In genomic region chr19:1355974-1356865, GRCh38 we compare ENCODE assay signal across 7 cellular contexts. TPM values are rescaled to one million over a fixed set of nuclear protein-coding genes. Genes with fewer than 3 reads are reported as not detected.
A peak's percentile ranks its signal among the peaks of the same experiment; 100 is the strongest.
DNase-seq lines count a peak whose midpoint lies in the region; ATAC-seq and TF ChIP-seq lines count a peak whose summit lies in the region.

No MANE protein-coding gene starts in this region.

- ATAC-seq in activated naive CD4-positive, alpha-beta T cell treated with anti-CD3 and anti-CD28 coated beads, Interleukin-2, amount 50 U/mL, for 72 hours: no peak

- H3K4me3 ChIP-seq in iPS-20b (ENCODE audit: low read length) (peak overlapping the region; percentile 76), subcutaneous abdominal adipose tissue (ENCODE audit: low read depth in 1 of 5, low read length in 5 of 5) (peak overlapping the region; percentile 73 to 87 (median 82))

- no peak for DNase-seq in HFFc6
- DNase-seq in activated naive CD4-positive, alpha-beta T cell treated with anti-CD3 and anti-CD28 coated beads, Interleukin-2, amount 50 U/mL, for 72 hours (ENCODE audit: low spot score in 2 of 2): no peak
- no peak for DNase-seq in D341Med (ENCODE audit: low spot score)
- DNase-seq in GM19240 (ENCODE audit: insufficient read length, low spot score): no peak
- DNase-seq in NCI-H82 (lab: John Stamatoyannopoulos, UW): no peak

- H3K27ac ChIP-seq in iPS-20b (ENCODE audit: low read length) (no peak overlapping the region), subcutaneous abdominal adipose tissue (ENCODE audit: low read depth, low read length) (peak overlapping the region; percentile 92)

- H3K4me1 Mint-ChIP-seq in HFFc6 (ENCODE audit: low read depth): peaks cover 38% of the 10 kb centered on the region

- no peaks in the 10 kb centered on the region for H3K27me3 ChIP-seq in iPS-20b (ENCODE audit: insufficient read depth, low read length)
- H3K27me3 ChIP-seq in subcutaneous abdominal adipose tissue (ENCODE audit: control insufficient read depth in 5 of 5, insufficient read depth in 4 of 5, low read length in 5 of 5): no peaks in the 10 kb centered on the region

- peaks cover 14% of the 10 kb centered on the region for H3K36me3 Mint-ChIP-seq in HFFc6 (ENCODE audit: low read depth)
- peaks cover 18 to 21% of the 10 kb centered on the region in 2 donors for H3K36me3 Mint-ChIP-seq in activated naive CD4-positive, alpha-beta T cell treated with anti-CD3 and anti-CD28 coated beads, Interleukin-2, amount 50 U/mL, for 72 hours

- H3K4me1 ChIP-seq in iPS-20b (ENCODE audit: insufficient read depth, low read length) (peaks cover 31% of the 10 kb centered on the region), subcutaneous abdominal adipose tissue (ENCODE audit: control insufficient read depth in 5 of 5, insufficient read depth in 5 of 5, low read length in 5 of 5) (peaks cover 8 to 45% (median 40%) of the 10 kb centered on the region in 5 donors)

- peak overlapping the region; percentile 75 for H3K27ac Mint-ChIP-seq in HFFc6
- peak overlapping the region; percentile 81 to 93 for H3K27ac Mint-ChIP-seq in activated naive CD4-positive, alpha-beta T cell treated with anti-CD3 and anti-CD28 coated beads, Interleukin-2, amount 50 U/mL, for 72 hours

- no peaks in the 10 kb centered on the region; the same call in 1 of the 2 replicates for H3K27me3 Mint-ChIP-seq in HFFc6 (ENCODE audit: insufficient read depth)

- H3K9ac ChIP-seq in iPS-20b (ENCODE audit: low read depth, low read length) (peak overlapping the region; percentile 81; the same call in 1 of the 2 replicates), subcutaneous abdominal adipose tissue (ENCODE audit: low read length in 5 of 5) (peak overlapping the region; percentile 55 to 86 (median 77))

- no peaks in the 10 kb centered on the region for H3K9me3 Mint-ChIP-seq in HFFc6
- H3K9me3 Mint-ChIP-seq in activated naive CD4-positive, alpha-beta T cell treated with anti-CD3 and anti-CD28 coated beads, Interleukin-2, amount 50 U/mL, for 72 hours: no peaks in the 10 kb centered on the region

- peak overlapping the region; percentile 94 for H3K4me3 Mint-ChIP-seq in HFFc6

- H3K9me3 ChIP-seq in iPS-20b (ENCODE audit: insufficient read depth, low read depth, low read length) (no peaks in the 10 kb centered on the region), subcutaneous abdominal adipose tissue (ENCODE audit: control insufficient read depth in 5 of 5, low read length in 5 of 5) (no peaks in the 10 kb centered on the region)

- TF ChIP-seq CTCF in HFFc6 (IDR thresholded peaks at IDR 0.05): no peak

- H3K36me3 ChIP-seq in iPS-20b (ENCODE audit: insufficient read depth, low read depth, low read length) (peaks cover 46% of the 10 kb centered on the region), subcutaneous abdominal adipose tissue (ENCODE audit: control insufficient read depth in 5 of 5, insufficient read depth in 5 of 5, low read length in 5 of 5) (peaks cover 2 to 34% (median 30%) of the 10 kb centered on the region in 5 donors)

RNA-seq across cellular contexts. Expression of gene NDUFS7, which starts 27.5 kb away (rescaled TPM):
- total RNA-seq in HFFc6 (2021; fragmentation: NEBNext Ultra II Directional; extraction: Animal tissue kit (Norgen Biotek cat#: 25700)): 100 to 1,000 TPM in 2 of 6 experiments, 10 to 100 TPM in 4; 91.9 to 105 (median 97.6) TPM
- total RNA-seq in activated naive CD4-positive, alpha-beta T cell treated with anti-CD3 and anti-CD28 coated beads, Interleukin-2, amount 50 U/mL, for 72 hours: 100 to 1,000 TPM in 1 of 2 donors, 10 to 100 TPM in 1; 89.4 to 105 TPM

RNA-seq across cellular contexts. Expression of gene GAMT, which starts 45.1 kb away (rescaled TPM):
- 10 to 100 TPM; 55.2 to 71.3 (median 67.7) TPM for total RNA-seq in HFFc6 (2021; fragmentation: NEBNext Ultra II Directional; extraction: Animal tissue kit (Norgen Biotek cat#: 25700))
- total RNA-seq in activated naive CD4-positive, alpha-beta T cell treated with anti-CD3 and anti-CD28 coated beads, Interleukin-2, amount 50 U/mL, for 72 hours: 10 to 100 TPM in 1 of 2 donors, 1 to 10 TPM in 1; 4.2 to 30.2 TPM

RNA-seq across cellular contexts. Expression of gene DAZAP1, which starts 51.2 kb away (rescaled TPM):
- total RNA-seq in HFFc6 (2021; fragmentation: NEBNext Ultra II Directional; extraction: Animal tissue kit (Norgen Biotek cat#: 25700)): 100 to 1,000 TPM in 4 of 6 experiments, 10 to 100 TPM in 2; 87.2 to 109 (median 103) TPM
- 100 to 1,000 TPM; 194 to 298 TPM for total RNA-seq in activated naive CD4-positive, alpha-beta T cell treated with anti-CD3 and anti-CD28 coated beads, Interleukin-2, amount 50 U/mL, for 72 hours
